ENCODE assay signal across 8 cellular contexts in genomic region chr17:68086667-68087066, GRCh38. TPM values are rescaled to one million over a fixed set of nuclear protein-coding genes. Genes with fewer than 3 reads are reported as not detected.
DNase-seq lines count a peak whose midpoint lies in the region; ATAC-seq and TF ChIP-seq lines count a peak whose summit lies in the region.
"Not testable (repeated sequence)": the region's sequence is repeated elsewhere in the genome, so short reads cannot be mapped to it uniquely, and the experiment has no call there.

No MANE protein-coding gene starts in this region.

- POLR2A ChIA-PET in CD8-positive, alpha-beta T cell (lab: Charles Lee); activated CD8-positive, alpha-beta T cell treated with anti-CD3 and anti-CD28 coated beads, Interleukin-2, amount 10 ng/mL, durations not matched to agents 7 days and 5 days (lab: Charles Lee): not testable (repeated sequence)

- CTCF ChIA-PET in CD8-positive, alpha-beta T cell (lab: Charles Lee), result not testable (repeated sequence)
- CTCF ChIA-PET in activated CD8-positive, alpha-beta T cell treated with anti-CD3 and anti-CD28 coated beads, Interleukin-2, amount 10 ng/mL, durations not matched to agents 7 days and 5 days (lab: Charles Lee), result interaction anchor here (1.5 kb wide), 1 partner anchor 64 kb away, joined by 3 read pairs; no protein-coding TSS in a partner anchor

- TF ChIP-seq CTCF in CD8-positive, alpha-beta T cell (IDR thresholded peaks at IDR 0.05); GM23338 (conservative IDR thresholded peaks at IDR 0.05; ENCODE audit: low read depth in 2 of 2); SU-DHL-6 (IDR thresholded peaks at IDR 0.05; ENCODE audit: insufficient read depth, low read length, poor library complexity, severe bottlenecking): not testable (repeated sequence)

- H3K27ac Mint-ChIP-seq in CD8-positive, alpha-beta T cell, result peak overlapping the region; percentile 69
- H3K27ac Mint-ChIP-seq in GM23338; activated naive CD8-positive, alpha-beta T cell treated with anti-CD3 and anti-CD28 coated beads for 36 hours: not testable (repeated sequence)
- H3K27ac Mint-ChIP-seq in IgD-negative memory B cell (peak overlapping the region; percentile 12 to 98 (median 94)), memory B cell (peak overlapping the region; percentile 87)
- H3K27ac Mint-ChIP-seq in activated CD8-positive, alpha-beta T cell treated with anti-CD3 and anti-CD28 coated beads, Interleukin-2, amount 10 ng/mL, durations not matched to agents 7 days and 5 days, result peak overlapping the region; percentile 80

- H3K9me3 Mint-ChIP-seq in CD8-positive, alpha-beta T cell; GM23338; IgD-negative memory B cell; activated CD8-positive, alpha-beta T cell treated with anti-CD3 and anti-CD28 coated beads, Interleukin-2, amount 10 ng/mL, durations not matched to agents 7 days and 5 days (ENCODE audit: insufficient read depth); activated naive CD8-positive, alpha-beta T cell treated with anti-CD3 and anti-CD28 coated beads for 36 hours; memory B cell: not testable (repeated sequence)

- H3K9me3 ChIP-seq in CD8-positive, alpha-beta T cell (ENCODE audit: low read length); SU-DHL-6 (ENCODE audit: insufficient read depth, low read length): not testable (repeated sequence)

- H3K27ac ChIP-seq in CD8-positive, alpha-beta T cell (ENCODE audit: low read depth, low read length); GM23338 (ENCODE audit: low read depth): not testable (repeated sequence)
- peak overlapping the region; percentile 80 for H3K27ac ChIP-seq in SU-DHL-6 (ENCODE audit: low read depth, low read length)

- peak overlapping the region; percentile 25 for H3K4me3 ChIP-seq in CD8-positive, alpha-beta T cell (ENCODE audit: low read depth, low read length)
- H3K4me3 ChIP-seq in GM23338, result not testable (repeated sequence)
- H3K4me3 ChIP-seq in SU-DHL-6 (ENCODE audit: insufficient read depth, low read length, poor library complexity, severe bottlenecking), result peak overlapping the region; percentile 32

- peak overlapping the region; percentile 77 for H3K4me3 Mint-ChIP-seq in CD8-positive, alpha-beta T cell
- not testable (repeated sequence) for H3K4me3 Mint-ChIP-seq in GM23338
- H3K4me3 Mint-ChIP-seq in IgD-negative memory B cell (peak overlapping the region; percentile 55 to 93 (median 78)), memory B cell (peak overlapping the region; percentile 57)
- peak overlapping the region; percentile 58 for H3K4me3 Mint-ChIP-seq in activated CD8-positive, alpha-beta T cell treated with anti-CD3 and anti-CD28 coated beads, Interleukin-2, amount 10 ng/mL, durations not matched to agents 7 days and 5 days
- H3K4me3 Mint-ChIP-seq in activated naive CD8-positive, alpha-beta T cell treated with anti-CD3 and anti-CD28 coated beads for 36 hours, result peak overlapping the region; percentile 43

- H4K20me1 ChIP-seq in GM23338 (replicated peaks; ENCODE audit: insufficient read depth); SU-DHL-6 (ENCODE audit: low read depth, low read length): not testable (repeated sequence)

- H3K9me2 ChIP-seq in GM23338 (ENCODE audit: insufficient read depth); SU-DHL-6 (replicated peaks; ENCODE audit: insufficient read depth, low read length): not testable (repeated sequence)

- not testable (repeated sequence) for H3K27me3 ChIP-seq in CD8-positive, alpha-beta T cell (ENCODE audit: insufficient read depth, low read length); GM23338 (ENCODE audit: insufficient read depth); SU-DHL-6 (ENCODE audit: low read length)

- not testable (repeated sequence) for H2AFZ ChIP-seq in GM23338
- peak overlapping the region; percentile 97 for H2AFZ ChIP-seq in SU-DHL-6 (ENCODE audit: low read depth, low read length, severe bottlenecking)

- H3K9ac ChIP-seq in SU-DHL-6 (ENCODE audit: low read length), result peak overlapping the region; percentile 54

- DNase-seq in CD8-positive, alpha-beta T cell; GM23338 (ENCODE audit: low spot score); activated CD8-positive, alpha-beta T cell treated with anti-CD3 and anti-CD28 coated beads, Interleukin-2, amount 10 ng/mL, durations not matched to agents 7 days and 5 days; memory B cell (ENCODE audit: low spot score in 2 of 2): not testable (repeated sequence)
- DNase-seq in activated naive CD8-positive, alpha-beta T cell treated with anti-CD3 and anti-CD28 coated beads for 36 hours, result peak; percentile 33
- DNase-seq in stimulated activated CD4-positive, alpha-beta T cell treated with anti-CD3 and anti-CD28 coated beads, Interleukin-1b, Interleukin-23, amount 100 ng/mL, for 48 hours, result peak; percentile 28

- H3K4me2 ChIP-seq in GM23338, result not testable (repeated sequence)
- H3K4me2 ChIP-seq in SU-DHL-6 (ENCODE audit: low read depth, low read length, poor library complexity, severe bottlenecking), result peak overlapping the region; percentile 54

- H3K36me3 ChIP-seq in CD8-positive, alpha-beta T cell (ENCODE audit: insufficient read depth, low read length); GM23338 (ENCODE audit: insufficient read depth); SU-DHL-6 (ENCODE audit: low read length): not testable (repeated sequence)

- intact Hi-C loops in CD8-positive, alpha-beta T cell (cut with DNase I, micrococcal nuclease), result loop anchor here in 1 of 2 experiments (2.0 kb wide), 1 partner anchor 14 kb away; no protein-coding TSS in a partner anchor

- not testable (repeated sequence) for H3K36me3 Mint-ChIP-seq in CD8-positive, alpha-beta T cell; GM23338 (ENCODE audit: low read depth); IgD-negative memory B cell; activated CD8-positive, alpha-beta T cell treated with anti-CD3 and anti-CD28 coated beads, Interleukin-2, amount 10 ng/mL, durations not matched to agents 7 days and 5 days (ENCODE audit: low read depth); activated naive CD8-positive, alpha-beta T cell treated with anti-CD3 and anti-CD28 coated beads for 36 hours; memory B cell

- H3K79me2 ChIP-seq in GM23338 (replicated peaks; ENCODE audit: insufficient read depth); SU-DHL-6 (ENCODE audit: insufficient read depth, low read length): not testable (repeated sequence)

- not testable (repeated sequence) for H3K27me3 Mint-ChIP-seq in CD8-positive, alpha-beta T cell (ENCODE audit: low read depth); IgD-negative memory B cell; activated CD8-positive, alpha-beta T cell treated with anti-CD3 and anti-CD28 coated beads, Interleukin-2, amount 10 ng/mL, durations not matched to agents 7 days and 5 days (ENCODE audit: low read depth); activated naive CD8-positive, alpha-beta T cell treated with anti-CD3 and anti-CD28 coated beads for 36 hours; memory B cell
- H3K27me3 Mint-ChIP-seq in GM23338 (ENCODE audit: insufficient read depth, low read depth, poor library complexity), result peaks cover 11% of the 10 kb centered on the region

- not testable (repeated sequence) for ATAC-seq in CD8-positive, alpha-beta T cell
- ATAC-seq in GM23338 (peak; percentile 35; the same call in 1 of the 3 replicates), memory B cell (ENCODE audit: low read depth) (peak; percentile 4)
- ATAC-seq in activated CD8-positive, alpha-beta T cell treated with anti-CD3 and anti-CD28 coated beads, Interleukin-2, amount 10 ng/mL, durations not matched to agents 7 days and 5 days, result peak; percentile 28

- peaks cover 42% of the 10 kb centered on the region for H3K4me1 Mint-ChIP-seq in CD8-positive, alpha-beta T cell (ENCODE audit: low read depth)
- H3K4me1 Mint-ChIP-seq in GM23338, result not testable (repeated sequence)
- H3K4me1 Mint-ChIP-seq in IgD-negative memory B cell, result peaks cover 28 to 31% (median 30%) of the 10 kb centered on the region in 3 donors
- peaks cover 57% of the 10 kb centered on the region for H3K4me1 Mint-ChIP-seq in activated CD8-positive, alpha-beta T cell treated with anti-CD3 and anti-CD28 coated beads, Interleukin-2, amount 10 ng/mL, durations not matched to agents 7 days and 5 days (ENCODE audit: low read depth)
- H3K4me1 Mint-ChIP-seq in activated naive CD8-positive, alpha-beta T cell treated with anti-CD3 and anti-CD28 coated beads for 36 hours, result peaks cover 34% of the 10 kb centered on the region
- H3K4me1 Mint-ChIP-seq in memory B cell, result peaks cover 26% of the 10 kb centered on the region

- peaks cover 32% of the 10 kb centered on the region for H3K4me1 ChIP-seq in CD8-positive, alpha-beta T cell (ENCODE audit: insufficient read depth, low read length)
- peaks cover 13% of the 10 kb centered on the region for H3K4me1 ChIP-seq in GM23338 (ENCODE audit: insufficient read depth)

- H3F3A ChIP-seq in GM23338 (replicated peaks; ENCODE audit: low read depth), result not testable (repeated sequence)
- peaks cover 27% of the 10 kb centered on the region for H3F3A ChIP-seq in SU-DHL-6 (ENCODE audit: insufficient read depth)

RNA-seq across cellular contexts. Expression of gene KPNA2, which starts 51.1 kb away (rescaled TPM):
- total RNA-seq in CD8-positive, alpha-beta T cell, result 100 to 1,000 TPM; 111 to 121 TPM
- total RNA-seq in GM23338 (2014; rRNA removed; shearing (Covaris generic)), result 442 and 468 TPM in 2 replicates
- polyA plus RNA-seq in GM23338 (2016; fragmentation: Nextera tagmentation; extraction: Ambion mirVana) (364 and 375 TPM in 2 replicates), IgD-negative memory B cell (32.3 TPM)
- 100 to 1,000 TPM; 288 to 292 TPM for total RNA-seq in activated CD8-positive, alpha-beta T cell treated with anti-CD3 and anti-CD28 coated beads, Interleukin-2, amount 10 ng/mL, durations not matched to agents 7 days and 5 days
- total RNA-seq in activated naive CD8-positive, alpha-beta T cell treated with anti-CD3 and anti-CD28 coated beads for 36 hours, result 100 to 1,000 TPM; 249 to 252 TPM
